Comparison of ENCODE assay signal across 9 cellular contexts in the genomic region with DNA sequence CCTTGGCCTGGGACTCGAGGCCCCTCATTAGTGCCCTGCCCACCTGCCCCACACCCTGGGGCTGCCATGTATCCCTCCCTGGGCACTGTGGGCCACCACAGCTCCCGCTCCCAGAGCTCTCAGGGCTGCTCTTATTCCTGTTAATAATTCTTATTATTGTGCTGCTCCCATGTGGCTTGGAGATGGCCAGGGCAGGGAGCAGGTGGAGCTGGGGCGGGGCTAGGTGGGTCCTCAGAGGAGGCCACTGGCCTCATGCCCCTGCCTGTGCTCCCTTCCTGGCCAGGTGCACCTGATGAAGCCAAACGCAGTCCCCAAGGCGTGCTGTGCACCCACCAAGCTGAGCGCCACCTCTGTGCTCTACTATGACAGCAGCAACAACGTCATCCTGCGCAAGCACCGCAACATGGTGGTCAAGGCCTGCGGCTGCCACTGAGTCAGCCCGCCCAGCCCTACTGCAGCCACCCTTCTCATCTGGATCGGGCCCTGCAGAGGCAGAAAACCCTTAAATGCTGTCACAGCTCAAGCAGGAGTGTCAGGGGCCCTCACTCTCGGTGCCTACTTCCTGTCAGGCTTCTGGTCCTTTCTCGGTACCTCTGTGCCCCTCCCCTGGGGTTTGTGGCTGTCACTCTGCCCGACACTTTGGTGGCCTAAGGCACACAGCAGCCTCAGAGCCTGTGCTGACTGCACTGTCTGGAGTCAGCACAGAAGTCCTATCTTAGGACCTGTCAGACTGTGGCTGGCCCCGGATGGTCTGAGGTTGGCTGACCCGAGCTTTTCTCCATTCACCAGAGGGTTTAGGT. TPM values are rescaled to one million over a fixed set of nuclear protein-coding genes. Genes with fewer than 3 reads are reported as not detected.
DNase-seq lines count a peak whose midpoint lies in the region; ATAC-seq and TF ChIP-seq lines count a peak whose summit lies in the region.
"Had no signal": no experiment of that assay in that cellular context is flagged by ENCODE, and none has a peak within 500 bp of the region (broad histone marks: within the 10 kb centered on the region; RNA-seq: fewer than 3 reads in every experiment).

No MANE protein-coding gene starts in this region.

- peak; percentile 65 for DNase-seq in myocyte (ENCODE audit: low read depth)
- DNase-seq in ascending aorta (ENCODE audit: low spot score in 2 of 2): no peak
- no peak for DNase-seq in glomerular visceral epithelial cell (ENCODE audit: extremely low spot score)
- DNase-seq in NCI-H1417 (lab: John Stamatoyannopoulos, UW): no peak

- H3K27me3 ChIP-seq in OCI-LY3 (ENCODE audit: low read depth, low read length): no peaks in the 10 kb centered on the region
- H3K27me3 ChIP-seq in ascending aorta: no peaks in the 10 kb centered on the region

- peak overlapping the region; percentile 62 for H3K27ac ChIP-seq in OCI-LY3 (ENCODE audit: low read length)
- H3K27ac ChIP-seq in ascending aorta: no peak overlapping the region
- H3K27ac ChIP-seq: epithelial cell of prostate had no signal

- H2AFZ ChIP-seq in OCI-LY3 (ENCODE audit: low read depth, low read length): peak overlapping the region; percentile 70; the same call in 1 of the 2 replicates

- no peaks in the 10 kb centered on the region for H3K79me2 ChIP-seq in OCI-LY3 (ENCODE audit: low read length)

- intact Hi-C loops in ascending aorta (cut with DNase I): no loop called here

- H3K4me2 ChIP-seq in OCI-LY3 (ENCODE audit: low read length): peak overlapping the region; percentile 67

- H3K36me3 ChIP-seq in OCI-LY3 (replicated peaks; ENCODE audit: low read depth, low read length): no peaks in the 10 kb centered on the region
- peaks cover 20 to 41% of the 10 kb centered on the region in 2 donors for H3K36me3 ChIP-seq in ascending aorta

- peak; percentile 93 for ATAC-seq in GM18907 (IDR thresholded peaks at IDR 0.05; ENCODE audit: unreplicated experiment)
- ATAC-seq in HG02588 (IDR thresholded peaks at IDR 0.05; ENCODE audit: unreplicated experiment): peak; percentile 95

- H3K9me3 ChIP-seq in OCI-LY3 (ENCODE audit: insufficient read depth, low read length) (no peaks in the 10 kb centered on the region), ascending aorta (no peaks in the 10 kb centered on the region)

- TF ChIP-seq CTCF in OCI-LY3 (IDR thresholded peaks at IDR 0.05; ENCODE audit: low read depth, low read length) (no peak), ascending aorta (IDR thresholded peaks at IDR 0.05) (no peak)

- H3K9ac ChIP-seq in OCI-LY3 (ENCODE audit: low read length): peak overlapping the region; percentile 33; the same call in 1 of the 2 replicates

- no peaks in the 10 kb centered on the region for H4K20me1 ChIP-seq in OCI-LY3 (ENCODE audit: insufficient read depth, low read length)

- H3K4me3 ChIP-seq in OCI-LY3 (ENCODE audit: low read length) (peak overlapping the region; percentile 39), ascending aorta (no peak overlapping the region)

- H3K4me1 ChIP-seq in OCI-LY3 (ENCODE audit: low read length): peaks cover 15% of the 10 kb centered on the region
- H3K4me1 ChIP-seq in ascending aorta: no peaks in the 10 kb centered on the region

RNA-seq across cellular contexts. Expression of a gene that starts 34.1 kb away (rescaled TPM):
- total RNA-seq in myocyte (0.51 and 1.7 TPM in 2 replicates), ascending aorta (not detected)
- polyA plus RNA-seq in myocyte (2012): 0.26 TPM
- total RNA-seq: M059J had no signal

RNA-seq across cellular contexts. Expression of a gene that starts 51.0 kb away (rescaled TPM):
- 167 and 184 TPM in 2 replicates for total RNA-seq in myocyte
- 115 TPM for polyA plus RNA-seq in myocyte (2012)
- 175 TPM for total RNA-seq in ascending aorta
